8 cellular contexts compared by ENCODE assay signal in genomic region chr5:168879929-168880328, GRCh38.
A peak's percentile ranks its signal among the peaks of the same experiment; 100 is the strongest.
DNase-seq lines count a peak whose midpoint lies in the region; ATAC-seq and TF ChIP-seq lines count a peak whose summit lies in the region.

No MANE protein-coding gene starts in this region.

- H4K91ac ChIP-seq in trophoblast cell (ENCODE audit: low read depth, low read length) = no peak overlapping the region

- TF ChIP-seq POLR2A in heart left ventricle (IDR thresholded peaks at IDR 0.05) = no peak

- H3K27ac ChIP-seq in heart left ventricle (peak overlapping the region in 4 of 12 donors; percentile 13 to 45 (median 32)), trophoblast cell (ENCODE audit: low read depth, low read length) (no peak overlapping the region)

- no peaks in the 10 kb centered on the region for H3K27me3 ChIP-seq in heart left ventricle
- H3K27me3 ChIP-seq in trophoblast cell (ENCODE audit: insufficient read depth, low read length) = no peaks in the 10 kb centered on the region

- no peaks in the 10 kb centered on the region for H3K36me3 ChIP-seq in heart left ventricle
- H3K36me3 ChIP-seq in trophoblast cell (ENCODE audit: control insufficient read depth in 1 of 2, insufficient read depth in 2 of 2, low read length in 2 of 2) = peaks cover 0 to 4% of the 10 kb centered on the region in 2 experiments

- 41 to 51% (median 45%) methylated on average over 8 of the region's 8 CpGs for WGBS in heart left ventricle, 4 donors
- no CpG with 5 or more reads among the region's 8 CpGs for whole genome bisulfite sequencing in trophoblast cell (ENCODE audit: extremely low coverage, insufficient coverage, insufficient read length)

- no peak overlapping the region for H4K8ac ChIP-seq in trophoblast cell (ENCODE audit: low read depth, low read length)

- H3K14ac ChIP-seq in trophoblast cell (ENCODE audit: low read length) = no peak overlapping the region

- intact Hi-C loops in heart left ventricle (cut with DNase I) (loop anchor here in 4 of 10 donors (5.0 to 10.0 kb wide), 5 partner anchors 125 to 175 kb away; no protein-coding TSS in a partner anchor), posterior vena cava (cut with DNase I) (no loop called here)

- H2AFZ ChIP-seq in trophoblast cell (ENCODE audit: insufficient read depth, low read length, poor library complexity) = no peak overlapping the region

- no peaks in the 10 kb centered on the region for H3K79me2 ChIP-seq in trophoblast cell (ENCODE audit: control insufficient read depth, insufficient read depth, low read length, poor library complexity)

- no peak overlapping the region for H3K4ac ChIP-seq in trophoblast cell (ENCODE audit: low read depth, low read length)

- no peak overlapping the region for H2BK12ac ChIP-seq in trophoblast cell (ENCODE audit: low read length)

- no peak overlapping the region for H2AK5ac ChIP-seq in trophoblast cell (ENCODE audit: low read length)

- DNase-seq in GF-D8 (lab: John Stamatoyannopoulos, UW) (peak; percentile 2), heart left ventricle (peak in 2 of 5 donors; percentile 35 to 39), trophoblast cell (no peak), posterior vena cava (ENCODE audit: low spot score) (no peak)
- no peak for DNase-seq in activated CD4-positive, alpha-beta T cell treated with anti-CD3 and anti-CD28 coated beads, Interleukin-2, amount 50 U/mL, for 48 hours

- H3K9me3 ChIP-seq in heart left ventricle (no peaks in the 10 kb centered on the region), trophoblast cell (ENCODE audit: insufficient read depth, low read depth, low read length) (peaks cover 2% of the 10 kb centered on the region)

- no peak overlapping the region for H2BK120ac ChIP-seq in trophoblast cell (ENCODE audit: insufficient read depth, low read length, poor library complexity)

- no peak overlapping the region for H3K23ac ChIP-seq in trophoblast cell (ENCODE audit: low read length)

- H4K12ac ChIP-seq in trophoblast cell (ENCODE audit: low read depth, low read length) = no peak overlapping the region

- no peak overlapping the region for H2BK5ac ChIP-seq in trophoblast cell (ENCODE audit: low read depth, low read length, poor library complexity)

- H3K4me2 ChIP-seq in trophoblast cell (ENCODE audit: low read length) = no peak overlapping the region

- no peak overlapping the region for H3K9ac ChIP-seq in trophoblast cell (ENCODE audit: low read length)

- ATAC-seq in GM21381 (IDR thresholded peaks at IDR 0.05; ENCODE audit: unreplicated experiment) (peak; percentile 95), HG03457 (IDR thresholded peaks at IDR 0.05; ENCODE audit: unreplicated experiment) (peak; percentile 95), heart left ventricle (peak in 3 of 4 donors; percentile 53 to 70 (median 59)), esophagus mucosa (no peak)

- peaks cover 0 to 20% (median 3%) of the 10 kb centered on the region in 12 donors for H3K4me1 ChIP-seq in heart left ventricle
- peaks cover 3 to 14% of the 10 kb centered on the region in 2 experiments for H3K4me1 ChIP-seq in trophoblast cell (ENCODE audit: control insufficient read depth in 1 of 2, insufficient read depth in 2 of 2, low read length in 2 of 2)

- H3K79me1 ChIP-seq in trophoblast cell (ENCODE audit: low read length) = no peaks in the 10 kb centered on the region

- H3K4me3 ChIP-seq in heart left ventricle = no peak overlapping the region
- no peak overlapping the region for H3K4me3 ChIP-seq in trophoblast cell (ENCODE audit: low read depth, low read length)

- TF ChIP-seq CTCF in heart left ventricle (IDR thresholded peaks at IDR 0.05) = no peak

- H3K18ac ChIP-seq in trophoblast cell (ENCODE audit: low read length) = no peak overlapping the region
